22 cellular contexts compared by ENCODE assay signal in the genomic region with DNA sequence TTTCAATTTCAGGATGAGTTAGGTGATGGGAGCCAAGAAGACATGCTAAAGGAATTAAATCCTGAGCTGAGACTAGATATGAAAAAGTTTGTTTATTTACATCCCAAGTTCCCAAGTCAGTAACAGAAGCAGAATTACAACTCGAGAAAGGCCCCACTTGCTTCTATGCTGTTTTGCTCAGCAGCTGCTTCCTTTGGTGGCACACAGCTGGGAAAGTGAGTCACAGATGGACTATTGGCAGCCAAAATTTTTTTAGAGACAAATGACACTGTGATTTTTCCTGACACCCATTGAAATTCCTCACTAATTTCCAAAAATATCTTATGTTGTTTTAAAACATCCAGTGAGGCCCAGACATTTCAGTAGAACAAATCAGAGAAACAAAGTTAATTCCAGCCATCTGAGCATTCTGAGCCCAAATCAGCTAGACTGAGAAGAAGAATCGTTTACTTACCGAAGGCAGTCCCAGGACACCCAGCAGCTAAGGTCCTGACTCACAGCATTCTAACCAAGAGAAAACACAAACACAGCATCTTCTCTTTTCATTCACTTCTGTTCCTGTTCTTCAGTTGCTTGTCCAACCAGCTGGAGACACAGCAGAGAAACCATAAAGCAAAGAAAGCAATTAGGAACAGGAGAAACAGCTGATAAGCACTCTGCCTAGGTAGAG.
A peak's percentile ranks its signal among the peaks of the same experiment; 100 is the strongest.
DNase-seq lines count a peak whose midpoint lies in the region; ATAC-seq and TF ChIP-seq lines count a peak whose summit lies in the region.
"Had no signal": no experiment of that assay in that cellular context is flagged by ENCODE, and none has a peak within 500 bp of the region (broad histone marks: within the 10 kb centered on the region; RNA-seq: fewer than 3 reads in every experiment).

No MANE protein-coding gene starts in this region.

- no peak for DNase-seq in SJCRH30
- DNase-seq in dermis blood vessel endothelial cell: peak; percentile 47
- DNase-seq in myocyte (ENCODE audit: low read depth): peak; percentile 74
- DNase-seq in upper lobe of right lung: no peak
- DNase-seq in stimulated activated naive CD4-positive, alpha-beta T cell (lab: John Stamatoyannopoulos, UW): no peak
- no peak for DNase-seq in NCI-H2227 treated with DMSO at 0.1 percent for 48 hours (lab: John Stamatoyannopoulos, UW)
- DNase-seq: activated CD4-positive, alpha-beta T cell treated with anti-CD3 and anti-CD28 coated beads, Interleukin-2, amount 50 U/mL, for 4 hours; activated CD4-positive, CD25-positive, alpha-beta regulatory T cell; activated CD8-positive, alpha-beta memory T cell treated with anti-CD3 and anti-CD28 coated beads, Interleukin-2, amount 50 U/mL, for 4 hours; activated naive CD8-positive, alpha-beta T cell treated with anti-CD3 and anti-CD28 coated beads for 36 hours; body of pancreas; esophagus squamous epithelium; MG63; NCI-H1417; NCI-H2081 treated with DMSO at 0.1 percent for 48 hours; NCI-H446 treated with DMSO at 0.1 percent for 48 hours; stimulated activated CD4-positive, alpha-beta T cell treated with anti-CD3 and anti-CD28 coated beads, Interleukin-2, amount 100 ng/mL, for 48 hours had no signal

- intact Hi-C loops in upper lobe of right lung (cut with DNase I): no loop called here

- H3K36me3 ChIP-seq in SJCRH30 (no peaks in the 10 kb centered on the region), upper lobe of right lung (no peaks in the 10 kb centered on the region)
- H3K36me3 ChIP-seq: esophagus squamous epithelium, MG63 had no signal

- H3K4me3 ChIP-seq in SJCRH30: no peak overlapping the region
- no peak overlapping the region for H3K4me3 ChIP-seq in upper lobe of right lung
- H3K4me3 ChIP-seq: body of pancreas, esophagus squamous epithelium, GM23338, lung, MG63, skin epidermis had no signal

- H3K27ac ChIP-seq in SJCRH30: peak overlapping the region; percentile 16
- peak overlapping the region; percentile 27 for H3K27ac ChIP-seq in upper lobe of right lung
- H3K27ac ChIP-seq: body of pancreas had no signal

- H3K4me1 ChIP-seq in SJCRH30 (peaks cover 43% of the 10 kb centered on the region), upper lobe of right lung (no peaks in the 10 kb centered on the region)
- H3K4me1 ChIP-seq: body of pancreas, esophagus squamous epithelium had no signal

- no peaks in the 10 kb centered on the region for H3K9me3 ChIP-seq in SJCRH30 (replicated peaks)
- no peaks in the 10 kb centered on the region for H3K9me3 ChIP-seq in upper lobe of right lung
- H3K9me3 ChIP-seq: body of pancreas, esophagus squamous epithelium, MG63 had no signal

- no peak for TF ChIP-seq CTCF in upper lobe of right lung (IDR thresholded peaks at IDR 0.05)

- no peaks in the 10 kb centered on the region for H3K27me3 ChIP-seq in SJCRH30
- no peaks in the 10 kb centered on the region for H3K27me3 ChIP-seq in upper lobe of right lung
- H3K27me3 ChIP-seq: body of pancreas, MG63 had no signal

- no peak for ATAC-seq in upper lobe of right lung
- ATAC-seq in GM21381 (IDR thresholded peaks at IDR 0.05; ENCODE audit: unreplicated experiment): no peak
- ATAC-seq: body of pancreas; GM23338; stimulated activated effector memory CD8-positive, alpha-beta T cell treated with anti-CD3 and anti-CD28 coated beads, Interleukin-12 subunit alpha, Interleukin-12 subunit beta, amount 100 ng/mL, for 72 hours had no signal

Comparison
In these comparisons a context has a peak if more than half of its experiments do, and no peak if none do; other contexts are left out.
1. DNase-seq: peak in dermis blood vessel endothelial cell (single experiment) and myocyte (single experiment); none in SJCRH30 (0 of 2), upper lobe of right lung (single experiment), stimulated activated naive CD4-positive, alpha-beta T cell (0 of 6) and NCI-H2227 treated with DMSO at 0.1 percent for 48 hours (single experiment).